Comparison of ENCODE assay signal across 29 cellular contexts in genomic region chr19:42366676-42367075, GRCh38. TPM values are rescaled to one million over a fixed set of nuclear protein-coding genes. Genes with fewer than 3 reads are reported as not detected.
DNase-seq lines count a peak whose midpoint lies in the region; ATAC-seq and TF ChIP-seq lines count a peak whose summit lies in the region.
"Had no signal": no experiment of that assay in that cellular context is flagged by ENCODE, and none has a peak within 500 bp of the region (broad histone marks: within the 10 kb centered on the region; RNA-seq: fewer than 3 reads in every experiment).

No MANE protein-coding gene starts in this region.

- TF ChIP-seq CTCF in Peyer's patch (IDR thresholded peaks at IDR 0.05), result no peak

- H3K27me3 ChIP-seq in Peyer's patch, result no peaks in the 10 kb centered on the region
- H3K27me3 ChIP-seq: right lobe of liver had no signal

- H3K27ac ChIP-seq in Peyer's patch, result no peak overlapping the region
- H3K27ac ChIP-seq: 22Rv1, right lobe of liver had no signal

- intact Hi-C loops in Right ventricle myocardium inferior (cut with DNase I), result no loop called here
- intact Hi-C loops in cardiac septum (cut with DNase I), result no loop called here

- no peaks in the 10 kb centered on the region for H3K9me3 ChIP-seq in Peyer's patch
- H3K9me3 ChIP-seq: SK-N-SH had no signal

- peaks cover 0 to 11% (median 0%) of the 10 kb centered on the region in 3 donors for H3K36me3 ChIP-seq in Peyer's patch

- TF ChIP-seq POLR2A in Peyer's patch (IDR thresholded peaks at IDR 0.05), result no peak

- no peak overlapping the region for H3K4me3 ChIP-seq in Peyer's patch
- H3K4me3 ChIP-seq: right lobe of liver had no signal

- H3K4me1 ChIP-seq in Peyer's patch, result peaks cover 0 to 11% (median 3%) of the 10 kb centered on the region in 4 donors
- H3K4me1 ChIP-seq: right lobe of liver had no signal

- DNase-seq in Right ventricle myocardium inferior (ENCODE audit: missing footprints) (no peak), cardiac septum (ENCODE audit: low spot score) (no peak), epidermal melanocyte (ENCODE audit: insufficient read length, low spot score) (peak; percentile 54), inferior parietal cortex (ENCODE audit: extremely low spot score) (peak; percentile 32), DMS153 treated with DMSO at 0.1 percent for 48 hours (lab: John Stamatoyannopoulos, UW; ENCODE audit: unreplicated experiment) (no peak), Peyer's patch (no peak), GM19240 (ENCODE audit: insufficient read length, low spot score) (no peak)
- DNase-seq: activated CD4-positive, alpha-beta T cell treated with anti-CD3 and anti-CD28 coated beads for 48 hours; activated naive CD4-positive, alpha-beta T cell treated with anti-CD3 and anti-CD28 coated beads for 36 hours; activated T-cell treated with anti-CD3 and anti-CD28 coated beads, Interleukin-2, amount 50 U/mL, for 24 hours; amygdala; CD8-positive, alpha-beta memory T cell; DMS79 treated with DMSO at 0.1 percent for 48 hours; HCEC 1CT; mesenchymal stem cell; NCI-H1105 treated with DMSO at 0.1 percent for 48 hours; NCI-H2029 treated with DMSO at 0.1 percent for 48 hours; NCI-H226; right lobe of liver; RPMI8226; SK-N-SH; stimulated activated CD4-positive, alpha-beta T cell treated with anti-CD3 and anti-CD28 coated beads, Interleukin-15, amount 100 ng/mL, for 24 hours; T-helper 2 cell; trophoblast cell had no signal

- ATAC-seq in Right ventricle myocardium inferior, result peak; percentile 40
- no peak for ATAC-seq in GM21717 (IDR thresholded peaks at IDR 0.05; ENCODE audit: unreplicated experiment)
- ATAC-seq: right lobe of liver had no signal

RNA-seq across cellular contexts. Expression of gene CNFN, which starts 23.4 kb away (rescaled TPM):
- total RNA-seq in Right ventricle myocardium inferior, result 0.87 TPM
- total RNA-seq in cardiac septum, result 0.67 TPM
- total RNA-seq in Peyer's patch, result 1 to 10 TPM in 1 of 4 donors, not detected in 3; 3.8 TPM
- total RNA-seq: activated CD8-positive, alpha-beta memory T cell treated with anti-CD3 and anti-CD28 coated beads for 36 hours; activated naive CD4-positive, alpha-beta T cell treated with anti-CD3 and anti-CD28 coated beads for 36 hours; CD8-positive, alpha-beta memory T cell; omental fat pad; right lobe of liver had no signal

RNA-seq across cellular contexts. Expression of gene MEGF8, which starts 41.2 kb away (rescaled TPM):
- total RNA-seq in Right ventricle myocardium inferior, result 32.6 TPM
- total RNA-seq in cardiac septum, result 45.8 TPM
- 10 to 100 TPM; 12.3 to 30.8 (median 22.3) TPM for total RNA-seq in Peyer's patch

RNA-seq across cellular contexts. Expression of gene TMEM145, which starts 53.6 kb away (rescaled TPM):
- total RNA-seq in Right ventricle myocardium inferior (0.16 TPM), cardiac septum (0.24 TPM), Peyer's patch (not detected)
- total RNA-seq: activated naive CD4-positive, alpha-beta T cell treated with anti-CD3 and anti-CD28 coated beads for 36 hours; endothelial cell of umbilical vein had no signal

Comparison
In these comparisons a context has a peak if more than half of its experiments do, and no peak if none do; other contexts are left out.
1. DNase-seq: peak in epidermal melanocyte (single experiment) and inferior parietal cortex (single experiment); none in Right ventricle myocardium inferior (single experiment), cardiac septum (single experiment), DMS153 treated with DMSO at 0.1 percent for 48 hours (single experiment), Peyer's patch (0 of 3) and GM19240 (single experiment).